Comparison of ENCODE assay signal across 2 cellular contexts in the genomic region with DNA sequence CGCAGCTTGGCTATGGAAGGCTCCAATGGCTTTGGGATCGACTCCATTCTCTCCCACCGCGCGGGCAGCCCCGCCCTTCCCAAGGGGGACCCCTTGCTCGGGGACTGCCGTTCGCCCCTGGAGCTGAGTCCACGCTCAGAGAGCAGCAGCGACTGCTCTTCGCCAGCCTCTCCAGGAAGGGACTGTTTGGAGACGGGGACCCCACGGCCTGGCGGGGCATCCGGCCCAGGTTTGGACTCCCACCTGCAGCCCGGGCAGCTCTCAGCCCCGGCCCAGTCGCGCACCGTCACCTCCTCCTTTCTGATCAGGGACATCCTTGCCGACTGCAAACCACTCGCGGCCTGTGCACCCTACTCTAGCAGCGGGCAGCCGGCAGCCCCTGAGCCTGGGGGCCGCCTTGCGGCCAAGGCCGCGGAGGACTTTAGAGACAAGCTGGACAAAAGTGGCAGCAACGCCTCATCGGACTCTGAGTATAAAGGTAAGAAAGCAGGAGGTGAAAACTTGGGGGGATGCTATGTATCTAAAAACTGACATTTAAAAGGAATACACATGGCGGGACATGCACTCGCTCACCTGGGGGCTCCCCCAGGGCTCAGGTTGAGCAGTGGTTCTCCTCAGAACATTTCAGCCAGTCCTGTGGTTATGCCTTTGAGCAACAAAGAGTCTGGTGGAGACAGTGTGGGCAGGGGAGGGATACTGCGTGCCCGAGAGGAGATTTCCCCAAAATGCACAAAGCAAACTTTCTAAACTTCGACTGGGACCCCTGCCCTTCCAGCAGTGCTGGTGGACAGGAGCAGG.
TF ChIP-seq lines count a peak whose summit lies in the region.

No MANE protein-coding gene starts in this region.

TF ChIP-seq in neural cell, 6 proteins besides CTCF, POLR2A, EP300 and RAD21:
- TF ChIP-seq POLR2AphosphoS5 (IDR thresholded peaks at IDR 0.05) (no peak), EZH2 (IDR thresholded peaks at IDR 0.05; ENCODE audit: borderline replicate concordance, insufficient read depth, low read length, poor library complexity, severe bottlenecking) (peak; percentile 70)
TF ChIP-seq in neural cell: peak in this region for 1.

TF ChIP-seq in HepG2, 621 proteins besides CTCF, POLR2A, EP300 and RAD21:
- TF ChIP-seq ATRX (CRISPR knock-in tag; IDR thresholded peaks at IDR 0.05; ENCODE audit: borderline replicate concordance) (no peak), NCOR1 (IDR thresholded peaks at IDR 0.05; ENCODE audit: borderline replicate concordance, low read length) (no peak), IRF9 (CRISPR knock-in tag; IDR thresholded peaks at IDR 0.05; ENCODE audit: borderline replicate concordance) (no peak)
